35 cellular contexts compared by ENCODE assay signal in the genomic region with DNA sequence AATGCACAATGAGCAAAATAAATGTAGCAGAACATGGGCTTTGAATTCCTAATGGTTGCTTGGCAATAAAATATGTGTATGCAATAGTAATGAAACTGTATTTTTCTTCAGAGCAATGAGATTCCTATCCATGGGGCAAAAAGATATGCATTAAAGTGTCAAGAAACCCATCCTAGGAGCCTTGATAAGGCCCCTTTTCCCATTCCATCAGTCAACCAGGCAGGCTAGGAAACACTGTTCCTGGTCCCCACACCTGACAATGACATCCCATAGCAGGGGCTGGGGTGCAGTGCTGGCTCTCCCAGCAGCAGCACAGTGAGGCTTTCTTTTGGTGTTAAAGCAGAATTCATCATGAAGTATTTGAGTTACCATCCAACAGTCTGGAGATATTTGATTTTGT.
"Had no signal": no experiment of that assay in that cellular context is flagged by ENCODE, and none has a peak within 500 bp of the region (broad histone marks: within the 10 kb centered on the region; RNA-seq: fewer than 3 reads in every experiment).

No MANE protein-coding gene starts in this region.

- H3K9me3 ChIP-seq: MG63 had no signal

- DNase-seq: Karpas-422, Kasumi-1, KBM-7, KG1, MG63, MM.1S, MV-4-11, NCI-H1048, NCI-H1092, NCI-H1092 treated with DMSO at 0.1 percent for 48 hours, NCI-H1105, NCI-H1105 treated with DMSO at 0.1 percent for 48 hours, NCI-H1417, NCI-H1417 treated with DMSO at 0.1 percent for 48 hours, NCI-H1436, NCI-H1436 treated with DMSO at 0.1 percent for 48 hours, NCI-H146, NCI-H1694, NCI-H1694 treated with DMSO at 0.1 percent for 48 hours, NCI-H187, NCI-H187 treated with DMSO at 0.1 percent for 48 hours, NCI-H1930, NCI-H2029, NCI-H2029 treated with DMSO at 0.1 percent for 48 hours, NCI-H2081, NCI-H2081 treated with DMSO at 0.1 percent for 48 hours, NCI-H2107, NCI-H2171, NCI-H2171 treated with DMSO at 0.1 percent for 48 hours, NCI-H2227 treated with DMSO at 0.1 percent for 48 hours, NCI-H226, NCI-H345, NCI-H446, NCI-H446 treated with DMSO at 0.1 percent for 48 hours had no signal

- H3K4me3 ChIP-seq: MG63 had no signal

- H3K27me3 ChIP-seq: MG63 had no signal

- H3K36me3 ChIP-seq: MG63 had no signal

- H3K4me2 ChIP-seq: KMS-11 had no signal

- H3K27ac ChIP-seq: KMS-11 had no signal

- H3K9ac ChIP-seq: KMS-11 had no signal
